ENCODE assay signal across 20 cellular contexts in the genomic region with DNA sequence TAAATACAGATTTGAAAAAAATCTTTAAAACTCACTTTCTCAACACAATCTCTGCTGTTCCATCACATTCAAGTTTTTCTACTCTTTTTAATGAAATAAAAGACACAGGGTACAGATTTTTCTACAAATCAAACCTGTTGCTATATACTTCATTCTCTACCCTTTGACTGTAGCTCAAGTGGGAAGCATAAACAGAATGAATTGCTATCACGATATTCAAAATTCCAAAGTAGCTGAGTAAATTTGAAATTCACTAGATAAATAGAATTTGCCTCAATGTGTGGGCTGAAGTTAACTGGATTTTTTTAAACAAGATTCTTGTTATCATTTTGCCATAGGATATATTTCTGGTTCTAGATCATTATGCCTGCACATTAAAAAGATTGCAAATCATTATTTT.
DNase-seq lines count a peak whose midpoint lies in the region; FAIRE-seq and TF ChIP-seq lines count a peak whose summit lies in the region.
"Had no signal": no experiment of that assay in that cellular context is flagged by ENCODE, and none has a peak within 500 bp of the region (broad histone marks: within the 10 kb centered on the region; RNA-seq: fewer than 3 reads in every experiment).

No MANE protein-coding gene starts in this region.

- peak; percentile 31 for FAIRE-seq in G401.6 (lab: Jason Lieb, UNC)
- FAIRE-seq: A549, H54 had no signal

- no peaks in the 10 kb centered on the region for H4K20me1 ChIP-seq in osteoblast (ENCODE audit: insufficient read depth, low read length)

- H3K9me3 ChIP-seq in SJCRH30 (replicated peaks) (no peaks in the 10 kb centered on the region), osteoblast (ENCODE audit: low read depth, low read length) (no peaks in the 10 kb centered on the region), suprapubic skin (no peaks in the 10 kb centered on the region)
- H3K9me3 ChIP-seq: A549; BLaER1 treated with 17β-estradiol and CSF1 and Interleukin-3, amounts not matched to agents 10 nM and 100 nM had no signal

- H3K36me3 ChIP-seq in SJCRH30 = no peaks in the 10 kb centered on the region
- H3K36me3 ChIP-seq in osteoblast (ENCODE audit: insufficient read depth, low read length) = no peaks in the 10 kb centered on the region
- H3K36me3 ChIP-seq in suprapubic skin = no peaks in the 10 kb centered on the region
- H3K36me3 ChIP-seq: BLaER1 treated with 17β-estradiol and CSF1 and Interleukin-3, amounts not matched to agents 10 nM and 100 nM had no signal

- H3K27me3 ChIP-seq in SJCRH30 (no peaks in the 10 kb centered on the region), osteoblast (ENCODE audit: insufficient read depth, low read length) (no peaks in the 10 kb centered on the region), suprapubic skin (no peaks in the 10 kb centered on the region)
- H3K27me3 ChIP-seq: BLaER1 treated with 17β-estradiol and CSF1 and Interleukin-3, amounts not matched to agents 10 nM and 100 nM had no signal

- no peak for DNase-seq in SJCRH30
- DNase-seq in hepatic stellate cell (ENCODE audit: low spot score) = peak; percentile 4
- no peak for DNase-seq in osteoblast (ENCODE audit: insufficient read length, low spot score, missing footprints)
- no peak for DNase-seq in suprapubic skin (ENCODE audit: low spot score in 2 of 2)
- DNase-seq in NCI-H446 (lab: John Stamatoyannopoulos, UW) = no peak
- no peak for DNase-seq in EL
- DNase-seq: CD8-positive, alpha-beta memory T cell; DMS79; KBM-7; NCI-H1417; NCI-H187 treated with DMSO at 0.1 percent for 48 hours; NCI-H2227 treated with DMSO at 0.1 percent for 48 hours; NCI-H524 treated with DMSO at 0.1 percent for 48 hours; PC-9; SIG-M5 had no signal

- TF ChIP-seq POLR2A in suprapubic skin (IDR thresholded peaks at IDR 0.05) = no peak

- no peaks in the 10 kb centered on the region for H3K79me2 ChIP-seq in osteoblast (ENCODE audit: insufficient read depth, low read length)

- no peak overlapping the region for H3K4me3 ChIP-seq in SJCRH30
- no peak overlapping the region for H3K4me3 ChIP-seq in osteoblast (ENCODE audit: insufficient read depth, low read length)
- H3K4me3 ChIP-seq in suprapubic skin = no peak overlapping the region
- H3K4me3 ChIP-seq: A549; BLaER1 treated with 17β-estradiol and CSF1 and Interleukin-3, amounts not matched to agents 10 nM and 100 nM; PC-9 had no signal

- TF ChIP-seq CTCF in osteoblast (IDR thresholded peaks at IDR 0.05; ENCODE audit: extremely low read depth, low read depth, low read length) (no peak), suprapubic skin (IDR thresholded peaks at IDR 0.05) (no peak)

- H3K4me1 ChIP-seq in SJCRH30 (peaks cover 10% of the 10 kb centered on the region), osteoblast (ENCODE audit: insufficient read depth, low read length) (peaks cover 26% of the 10 kb centered on the region), suprapubic skin (peaks cover 13% of the 10 kb centered on the region)
- H3K4me1 ChIP-seq: A549 had no signal

- H3K27ac ChIP-seq in SJCRH30 (peak overlapping the region; percentile 65), osteoblast (ENCODE audit: low read depth, low read length) (peak overlapping the region; percentile 66), suprapubic skin (no peak overlapping the region)
- H3K27ac ChIP-seq: A549; BLaER1 treated with 17β-estradiol and CSF1 and Interleukin-3, amounts not matched to agents 10 nM and 100 nM; PC-9; RWPE1 had no signal

- no peak for TF ChIP-seq EP300 in suprapubic skin (IDR thresholded peaks at IDR 0.05)

- no peak overlapping the region for H2AFZ ChIP-seq in osteoblast (ENCODE audit: low read length)
- H2AFZ ChIP-seq: PC-9 had no signal

- H3K4me2 ChIP-seq in osteoblast (ENCODE audit: insufficient read depth, low read length) = peak overlapping the region; percentile 87
- H3K4me2 ChIP-seq: A549, PC-9 had no signal

- 80% methylated on average over 1 of the region's 1 CpG for WGBS in suprapubic skin
